ENCODE assay signal across 20 cellular contexts in genomic region chr6:147618927-147619326, GRCh38.
"Had no signal": no experiment of that assay in that cellular context is flagged by ENCODE, and none has a peak within 500 bp of the region (broad histone marks: within the 10 kb centered on the region; RNA-seq: fewer than 3 reads in every experiment).

No MANE protein-coding gene starts in this region.

- ATAC-seq: activated T-cell treated with anti-CD3 and anti-CD28 coated beads, Interleukin-2, amount 50 U/mL, for 72 hours; gastrocnemius medialis; left ventricle myocardium superior; natural killer cell treated with Interleukin-12 subunit alpha and Interleukin-12 subunit beta and Interleukin-15 and Interleukin-18, amount 100 ng/mL, for 72 hours; stimulated activated naive B cell treated with anti-CD40 and anti-IgM and Interleukin-4, amounts not matched to agents 10 μg/mL and 1 μg/mL and 100 μg/mL, for 72 hours; T-helper 17 cell had no signal

- DNase-seq: activated B cell treated with CpG ODN at 0.5 μM for 24 hours; activated CD4-positive, alpha-beta T cell treated with anti-CD3 and anti-CD28 coated beads, Interleukin-2, amount 10 ng/mL, durations not matched to agents 24 days and 14 days; activated CD8-positive, alpha-beta memory T cell treated with anti-CD3 and anti-CD28 coated beads, Interleukin-2, amount 50 U/mL, for 48 hours; activated gamma-delta T cell treated with Interleukin-2 at 50 U/mL for 16 hours; activated naive CD8-positive, alpha-beta T cell treated with anti-CD3 and anti-CD28 coated beads for 36 hours; activated T-cell treated with anti-CD3 and anti-CD28 coated beads, Interleukin-2, amount 50 U/mL, for 72 hours; anterior cingulate cortex; brain microvascular endothelial cell; effector CD8-positive, alpha-beta T cell; gastrocnemius medialis; left ventricle myocardium superior; retina; stimulated activated CD4-positive, alpha-beta T cell treated with anti-CD3 and anti-CD28 coated beads, Interleukin-15, amount 100 ng/mL, for 24 hours; stimulated activated CD4-positive, alpha-beta T cell treated with anti-CD3 and anti-CD28 coated beads, Interleukin-4, amount 100 ng/mL, for 1 hour; stimulated activated naive B cell treated with anti-CD40 and anti-IgM and Interleukin-4, amounts not matched to agents 10 μg/mL and 1 μg/mL and 100 μg/mL, for 72 hours; T-helper 17 cell; tibial artery had no signal

- H3K36me3 ChIP-seq: brain microvascular endothelial cell, gastrocnemius medialis, tibial artery, vagina had no signal

- H3K9me3 ChIP-seq: gastrocnemius medialis, tibial artery, vagina had no signal

- H3K27me3 ChIP-seq: brain microvascular endothelial cell, gastrocnemius medialis, tibial artery, vagina had no signal

- H3K4me1 Mint-ChIP-seq: activated B cell treated with CpG ODN at 0.5 μM for 24 hours; activated CD4-positive, alpha-beta T cell treated with anti-CD3 and anti-CD28 coated beads, Interleukin-2, amount 10 ng/mL, durations not matched to agents 24 days and 14 days; activated naive CD8-positive, alpha-beta T cell treated with anti-CD3 and anti-CD28 coated beads for 36 hours; stimulated activated naive B cell treated with anti-CD40 and anti-IgM and Interleukin-4, amounts not matched to agents 10 μg/mL and 1 μg/mL and 100 μg/mL, for 72 hours; T-helper 17 cell had no signal

- H3K27ac ChIP-seq: brain microvascular endothelial cell, gastrocnemius medialis, skin epidermis, tibial artery, vagina had no signal

- H3K4me1 ChIP-seq: gastrocnemius medialis, tibial artery, vagina had no signal

- H3K4me3 ChIP-seq: gastrocnemius medialis, skin epidermis, tibial artery, vagina had no signal

- H3K27ac Mint-ChIP-seq: activated B cell treated with CpG ODN at 0.5 μM for 24 hours; activated CD4-positive, alpha-beta T cell treated with anti-CD3 and anti-CD28 coated beads, Interleukin-2, amount 10 ng/mL, durations not matched to agents 24 days and 14 days; activated naive CD8-positive, alpha-beta T cell treated with anti-CD3 and anti-CD28 coated beads for 36 hours; activated T-cell treated with anti-CD3 and anti-CD28 coated beads, Interleukin-2, amount 50 U/mL, for 72 hours; natural killer cell treated with Interleukin-12 subunit alpha and Interleukin-12 subunit beta and Interleukin-15 and Interleukin-18, amount 100 ng/mL, for 72 hours; stimulated activated naive B cell treated with anti-CD40 and anti-IgM and Interleukin-4, amounts not matched to agents 10 μg/mL and 1 μg/mL and 100 μg/mL, for 72 hours; T-helper 17 cell had no signal

- H3K36me3 Mint-ChIP-seq: activated naive CD8-positive, alpha-beta T cell treated with anti-CD3 and anti-CD28 coated beads for 36 hours; natural killer cell treated with Interleukin-12 subunit alpha and Interleukin-12 subunit beta and Interleukin-15 and Interleukin-18, amount 100 ng/mL, for 72 hours; stimulated activated naive B cell treated with anti-CD40 and anti-IgM and Interleukin-4, amounts not matched to agents 10 μg/mL and 1 μg/mL and 100 μg/mL, for 72 hours had no signal

- H3K9me3 Mint-ChIP-seq: activated B cell treated with CpG ODN at 0.5 μM for 24 hours; activated naive CD8-positive, alpha-beta T cell treated with anti-CD3 and anti-CD28 coated beads for 36 hours; activated T-cell treated with anti-CD3 and anti-CD28 coated beads, Interleukin-2, amount 50 U/mL, for 72 hours; natural killer cell treated with Interleukin-12 subunit alpha and Interleukin-12 subunit beta and Interleukin-15 and Interleukin-18, amount 100 ng/mL, for 72 hours; stimulated activated naive B cell treated with anti-CD40 and anti-IgM and Interleukin-4, amounts not matched to agents 10 μg/mL and 1 μg/mL and 100 μg/mL, for 72 hours had no signal

- H3K4me3 Mint-ChIP-seq: activated B cell treated with CpG ODN at 0.5 μM for 24 hours; activated CD4-positive, alpha-beta T cell treated with anti-CD3 and anti-CD28 coated beads, Interleukin-2, amount 10 ng/mL, durations not matched to agents 24 days and 14 days; activated naive CD8-positive, alpha-beta T cell treated with anti-CD3 and anti-CD28 coated beads for 36 hours; activated T-cell treated with anti-CD3 and anti-CD28 coated beads, Interleukin-2, amount 50 U/mL, for 72 hours; natural killer cell treated with Interleukin-12 subunit alpha and Interleukin-12 subunit beta and Interleukin-15 and Interleukin-18, amount 100 ng/mL, for 72 hours; stimulated activated naive B cell treated with anti-CD40 and anti-IgM and Interleukin-4, amounts not matched to agents 10 μg/mL and 1 μg/mL and 100 μg/mL, for 72 hours; T-helper 17 cell had no signal

- H3K27me3 Mint-ChIP-seq: activated B cell treated with CpG ODN at 0.5 μM for 24 hours; activated CD4-positive, alpha-beta T cell treated with anti-CD3 and anti-CD28 coated beads, Interleukin-2, amount 10 ng/mL, durations not matched to agents 24 days and 14 days; activated naive CD8-positive, alpha-beta T cell treated with anti-CD3 and anti-CD28 coated beads for 36 hours; natural killer cell treated with Interleukin-12 subunit alpha and Interleukin-12 subunit beta and Interleukin-15 and Interleukin-18, amount 100 ng/mL, for 72 hours; stimulated activated naive B cell treated with anti-CD40 and anti-IgM and Interleukin-4, amounts not matched to agents 10 μg/mL and 1 μg/mL and 100 μg/mL, for 72 hours; T-helper 17 cell had no signal
